Comparison of ENCODE assay signal across 27 cellular contexts in genomic region chr12:81542065-81542464, GRCh38.
"Had no signal": no experiment of that assay in that cellular context is flagged by ENCODE, and none has a peak within 500 bp of the region (broad histone marks: within the 10 kb centered on the region; RNA-seq: fewer than 3 reads in every experiment).

No MANE protein-coding gene starts in this region.

- FAIRE-seq: colon had no signal

- H3K27ac ChIP-seq: brain microvascular endothelial cell, esophagus squamous epithelium, gastrocnemius medialis, ovary, prostate gland, right atrium auricular region, upper lobe of left lung had no signal

- H3K27me3 Mint-ChIP-seq: activated CD4-positive, alpha-beta memory T cell treated with anti-CD3 and anti-CD28 coated beads, Interleukin-2, amount 10 ng/mL, durations not matched to agents 7 days and 5 days; activated CD4-positive, alpha-beta T cell treated with anti-CD3 and anti-CD28 coated beads, Interleukin-2, amount 10 ng/mL, durations not matched to agents 24 days and 14 days had no signal

- H3K4me1 ChIP-seq: esophagus squamous epithelium, gastrocnemius medialis, prostate gland, right atrium auricular region, upper lobe of left lung had no signal

- H3K9me3 Mint-ChIP-seq: activated CD4-positive, alpha-beta memory T cell treated with anti-CD3 and anti-CD28 coated beads, Interleukin-2, amount 10 ng/mL, durations not matched to agents 7 days and 5 days; activated CD4-positive, alpha-beta T cell treated with anti-CD3 and anti-CD28 coated beads, Interleukin-2, amount 10 ng/mL, durations not matched to agents 24 days and 14 days; activated T-helper 1 cell treated with anti-CD3 and anti-CD28 coated beads, Interleukin-12 subunit alpha, Interleukin-12 subunit beta, Interleukin-2, Interleukin-4 antibody, amounts not matched to agents 30 ng/mL and 10 ng/mL and 1 ng/mL, durations not matched to agents 14 hours and 24 hours and 36 hours had no signal

- H3K9me3 ChIP-seq: gastrocnemius medialis, ovary, prostate gland, right atrium auricular region, upper lobe of left lung had no signal

- H3K27me3 ChIP-seq: brain microvascular endothelial cell, esophagus squamous epithelium, gastrocnemius medialis, ovary, right atrium auricular region, upper lobe of left lung had no signal

- H3K4me3 ChIP-seq: esophagus squamous epithelium, gastrocnemius medialis, lung, ovary, prostate gland, right atrium auricular region, upper lobe of left lung had no signal

- DNase-seq: activated CD4-positive, alpha-beta memory T cell treated with anti-CD3 and anti-CD28 coated beads, Interleukin-2, amount 10 ng/mL, durations not matched to agents 7 days and 5 days; activated CD4-positive, alpha-beta T cell treated with anti-CD3 and anti-CD28 coated beads, Interleukin-2, amount 10 ng/mL, durations not matched to agents 24 days and 14 days; activated gamma-delta T cell; activated naive CD4-positive, alpha-beta T cell treated with anti-CD3 and anti-CD28 coated beads, Interleukin-2, amount 50 U/mL, for 16 hours; activated T-cell treated with anti-CD3 and anti-CD28 coated beads for 4 hours; aorta; brain microvascular endothelial cell; caudate nucleus; esophagus squamous epithelium; gastrocnemius medialis; head of caudate nucleus; immature natural killer cell; midbrain; natural killer cell; ovary; stimulated activated CD4-positive, alpha-beta T cell treated with anti-CD3 and anti-CD28 coated beads, Interleukin-12 subunit alpha, Interleukin-12 subunit beta, amount 100 ng/mL, for 4 hours; stimulated activated CD4-positive, alpha-beta T cell treated with anti-CD3 and anti-CD28 coated beads, Interleukin-4, amount 100 ng/mL, for 4 hours; stimulated activated naive CD8-positive, alpha-beta T cell treated with anti-CD3 and anti-CD28 coated beads, Interleukin-15, Interleukin-2, amounts not matched to agents 100 U/mL and 50 U/mL, for 24 hours; T-helper 2 cell; upper lobe of left lung had no signal

- H3K36me3 ChIP-seq: brain microvascular endothelial cell, esophagus squamous epithelium, gastrocnemius medialis, ovary, prostate gland, right atrium auricular region, upper lobe of left lung had no signal

- ATAC-seq: activated CD4-positive, CD25-positive, alpha-beta regulatory T cell treated with anti-CD3 and anti-CD28 coated beads, Interleukin-2, amount 50 U/mL, for 24 hours; gastrocnemius medialis; left lobe of liver; natural killer cell; stimulated activated naive CD8-positive, alpha-beta T cell treated with anti-CD3 and anti-CD28 coated beads, Interleukin-15, Interleukin-2, amounts not matched to agents 100 U/mL and 50 U/mL, for 24 hours had no signal

- H3K4me1 Mint-ChIP-seq: activated CD4-positive, alpha-beta memory T cell treated with anti-CD3 and anti-CD28 coated beads, Interleukin-2, amount 10 ng/mL, durations not matched to agents 7 days and 5 days; activated CD4-positive, alpha-beta T cell treated with anti-CD3 and anti-CD28 coated beads, Interleukin-2, amount 10 ng/mL, durations not matched to agents 24 days and 14 days; immature natural killer cell; natural killer cell had no signal

- H3K27ac Mint-ChIP-seq: activated CD4-positive, alpha-beta memory T cell treated with anti-CD3 and anti-CD28 coated beads, Interleukin-2, amount 10 ng/mL, durations not matched to agents 7 days and 5 days; activated CD4-positive, alpha-beta T cell treated with anti-CD3 and anti-CD28 coated beads, Interleukin-2, amount 10 ng/mL, durations not matched to agents 24 days and 14 days; activated T-helper 1 cell treated with anti-CD3 and anti-CD28 coated beads, Interleukin-12 subunit alpha, Interleukin-12 subunit beta, Interleukin-2, Interleukin-4 antibody, amounts not matched to agents 30 ng/mL and 10 ng/mL and 1 ng/mL, durations not matched to agents 14 hours and 24 hours and 36 hours; immature natural killer cell; natural killer cell had no signal

- H3K36me3 Mint-ChIP-seq: immature natural killer cell, natural killer cell had no signal

- H3K4me3 Mint-ChIP-seq: activated CD4-positive, alpha-beta memory T cell treated with anti-CD3 and anti-CD28 coated beads, Interleukin-2, amount 10 ng/mL, durations not matched to agents 7 days and 5 days; activated CD4-positive, alpha-beta T cell treated with anti-CD3 and anti-CD28 coated beads, Interleukin-2, amount 10 ng/mL, durations not matched to agents 24 days and 14 days; activated T-helper 1 cell treated with anti-CD3 and anti-CD28 coated beads, Interleukin-12 subunit alpha, Interleukin-12 subunit beta, Interleukin-2, Interleukin-4 antibody, amounts not matched to agents 30 ng/mL and 10 ng/mL and 1 ng/mL, durations not matched to agents 14 hours and 24 hours and 36 hours; immature natural killer cell; natural killer cell had no signal
